ENCODE assay signal across 8 cellular contexts in the genomic region with DNA sequence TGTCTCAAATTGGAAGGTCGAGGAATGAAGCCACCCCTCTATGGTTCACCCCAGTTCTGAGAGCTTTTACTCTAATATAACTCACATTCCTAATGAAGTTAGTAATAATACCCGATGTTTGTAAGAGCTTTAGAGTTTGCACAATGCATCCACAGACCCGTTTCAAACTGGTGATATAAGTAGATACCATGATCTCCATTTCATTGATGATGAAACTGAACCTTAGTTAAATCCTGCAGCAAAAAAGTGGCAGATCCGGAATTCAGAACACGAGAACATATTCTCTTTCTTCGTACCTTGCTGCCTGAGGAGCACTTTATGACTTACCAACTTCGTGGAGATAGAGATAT. TPM values are rescaled to one million over a fixed set of nuclear protein-coding genes. Genes with fewer than 3 reads are reported as not detected.
DNase-seq lines count a peak whose midpoint lies in the region; ATAC-seq and TF ChIP-seq lines count a peak whose summit lies in the region.

No MANE protein-coding gene starts in this region.

- peaks cover 33% of the 10 kb centered on the region for H3K4me1 ChIP-seq in left ventricle myocardium inferior
- peaks cover 26% of the 10 kb centered on the region for H3K4me1 ChIP-seq in vagina

- TF ChIP-seq CTCF in left ventricle myocardium inferior (IDR thresholded peaks at IDR 0.05; ENCODE audit: borderline replicate concordance), result no peak
- TF ChIP-seq CTCF in MCF 10A (IDR thresholded peaks at IDR 0.05; ENCODE audit: unreplicated experiment), result no peak
- TF ChIP-seq CTCF in mesothelial cell of epicardium (IDR thresholded peaks at IDR 0.05; ENCODE audit: unreplicated experiment), result no peak
- TF ChIP-seq CTCF in vagina (IDR thresholded peaks at IDR 0.05), result no peak

- H3K4me1 Mint-ChIP-seq in MCF 10A (ENCODE audit: insufficient read depth, unreplicated experiment) (peaks cover 28% of the 10 kb centered on the region), mesothelial cell of epicardium (peaks cover 30% of the 10 kb centered on the region)

- H3K36me3 Mint-ChIP-seq in MCF 10A (ENCODE audit: insufficient read depth, unreplicated experiment) (no peaks in the 10 kb centered on the region), mesothelial cell of epicardium (peaks cover 6% of the 10 kb centered on the region)

- H3K4me3 Mint-ChIP-seq in MCF 10A (ENCODE audit: unreplicated experiment) (peak overlapping the region; percentile 83), mesothelial cell of epicardium (peak overlapping the region; percentile 82)

- H3K9me3 Mint-ChIP-seq in MCF 10A (ENCODE audit: unreplicated experiment), result no peaks in the 10 kb centered on the region
- no peaks in the 10 kb centered on the region for H3K9me3 Mint-ChIP-seq in mesothelial cell of epicardium

- intact Hi-C loops in left ventricle myocardium inferior (cut with micrococcal nuclease), result no loop called here
- intact Hi-C loops in Right ventricle myocardium superior (cut with DNase I), result no loop called here
- intact Hi-C loops in MCF 10A (cut with micrococcal nuclease), result loop anchor here (5.0 kb wide), 1 partner anchor 38 kb away; no protein-coding TSS in a partner anchor
- intact Hi-C loops in vagina (cut with DNase I), result no loop called here

- no peak for TF ChIP-seq POLR2A in vagina (IDR thresholded peaks at IDR 0.05)

- no peak for ATAC-seq in Right ventricle myocardium superior (ENCODE audit: poor library complexity)

- H3K36me3 ChIP-seq in left ventricle myocardium inferior, result no peaks in the 10 kb centered on the region
- H3K36me3 ChIP-seq in vagina, result no peaks in the 10 kb centered on the region

- POLR2A ChIA-PET in MCF 10A (lab: Yijun Ruan, JAX), result interaction anchor here (0.9 to 4.5 kb wide), 12 partner anchors 9 to 366 kb away, joined by 3 to 21 read pairs (median 4); no protein-coding TSS in a partner anchor

- no peak for DNase-seq in left ventricle myocardium inferior
- no peak for DNase-seq in Right ventricle myocardium superior
- DNase-seq in MCF 10A (ENCODE audit: unreplicated experiment), result no peak
- DNase-seq in mesothelial cell of epicardium (ENCODE audit: low spot score in 2 of 2, unreplicated experiment in 2 of 2), result no peak
- DNase-seq in vagina (ENCODE audit: extremely low spot score in 2 of 2), result no peak
- no peak for DNase-seq in NCI-H1105 (lab: John Stamatoyannopoulos, UW)
- no peak for DNase-seq in retina
- DNase-seq in NCI-H2029 treated with DMSO at 0.1 percent for 48 hours (lab: John Stamatoyannopoulos, UW), result no peak

- H3K27me3 Mint-ChIP-seq in MCF 10A (ENCODE audit: insufficient read depth, unreplicated experiment), result no peaks in the 10 kb centered on the region
- H3K27me3 Mint-ChIP-seq in mesothelial cell of epicardium (ENCODE audit: low read depth), result no peaks in the 10 kb centered on the region

- H3K27ac Mint-ChIP-seq in MCF 10A (ENCODE audit: low read depth, unreplicated experiment), result peak overlapping the region; percentile 84
- H3K27ac Mint-ChIP-seq in mesothelial cell of epicardium, result peak overlapping the region; percentile 92

- CTCF ChIA-PET in MCF 10A (lab: Yijun Ruan, JAX), result interaction anchor here (0.6 to 3.8 kb wide), 3 partner anchors 33 to 446 kb away, joined by 3 to 26 read pairs (median 4); no protein-coding TSS in a partner anchor

- H3K4me3 ChIP-seq in left ventricle myocardium inferior, result peak overlapping the region; percentile 90
- H3K4me3 ChIP-seq in vagina, result peak overlapping the region; percentile 88 to 97

- H3K27me3 ChIP-seq in left ventricle myocardium inferior (ENCODE audit: low read depth) (no peaks in the 10 kb centered on the region), vagina (no peaks in the 10 kb centered on the region)

- BruUV-seq in MCF 10A (replicated peaks; lab: Mats Ljungman, UMichigan), result no TSS peak

- H3K27ac ChIP-seq in left ventricle myocardium inferior (replicated peaks) (peak overlapping the region; percentile 92), vagina (peak overlapping the region; percentile 95)

- H3K9me3 ChIP-seq in left ventricle myocardium inferior (replicated peaks), result no peaks in the 10 kb centered on the region
- H3K9me3 ChIP-seq in vagina, result no peaks in the 10 kb centered on the region

RNA-seq across cellular contexts. Expression of a gene that starts 0.8 kb away (rescaled TPM):
- 75.4 TPM for total RNA-seq in left ventricle myocardium inferior
- total RNA-seq in Right ventricle myocardium superior, result 74.4 TPM
- 89.4 and 92.0 TPM in 2 replicates for total RNA-seq in MCF 10A (2022)
- total RNA-seq in mesothelial cell of epicardium, result 209 to 212 TPM (median 210 TPM) in 3 replicates
- total RNA-seq in vagina, result 70.0 TPM
